Comparison of ENCODE assay signal across 8 cellular contexts in genomic region chr13:49400755-49401659, GRCh38. TPM values are rescaled to one million over a fixed set of nuclear protein-coding genes. Genes with fewer than 3 reads are reported as not detected.
DNase-seq lines count a peak whose midpoint lies in the region; ATAC-seq and TF ChIP-seq lines count a peak whose summit lies in the region.

No MANE protein-coding gene starts in this region.

- ATAC-seq in lower lobe of right lung (peak; percentile 94 to 95), GM18517 (IDR thresholded peaks at IDR 0.05; ENCODE audit: unreplicated experiment) (no peak)

- H3K4me3 Mint-ChIP-seq in chondrocyte (ENCODE audit: unreplicated experiment) = no peak overlapping the region
- peak overlapping the region; percentile 79 for H3K4me3 Mint-ChIP-seq in type B pancreatic cell

- no peak for TF ChIP-seq CTCF in GM12865 (IDR thresholded peaks at IDR 0.05; ENCODE audit: insufficient read depth, low read depth, low read length, missing control alignments)
- no peak for TF ChIP-seq CTCF in chondrocyte (IDR thresholded peaks at IDR 0.05)
- TF ChIP-seq CTCF in lower lobe of right lung (IDR thresholded peaks at IDR 0.05) = no peak
- TF ChIP-seq CTCF in type B pancreatic cell (conservative IDR thresholded peaks at IDR 0.05) = no peak

- H3K4me1 ChIP-seq in lower lobe of right lung = no peaks in the 10 kb centered on the region

- H3K27ac Mint-ChIP-seq in chondrocyte (ENCODE audit: unreplicated experiment) (peak overlapping the region; percentile 42), type B pancreatic cell (peak overlapping the region; percentile 96)

- H3K27me3 Mint-ChIP-seq in chondrocyte (ENCODE audit: low read depth) (no peaks in the 10 kb centered on the region), type B pancreatic cell (no peaks in the 10 kb centered on the region)

- H3K4me3 ChIP-seq in GM12865 (ENCODE audit: low read depth, low read length) (no peak overlapping the region), lower lobe of right lung (peak overlapping the region; percentile 48)

- peaks cover 12% of the 10 kb centered on the region for H3K9me3 ChIP-seq in lower lobe of right lung

- H3K9me3 Mint-ChIP-seq in chondrocyte (ENCODE audit: low read depth) (peaks cover 20% of the 10 kb centered on the region), type B pancreatic cell (peaks cover 11% of the 10 kb centered on the region)

- no peaks in the 10 kb centered on the region for H3K27me3 ChIP-seq in lower lobe of right lung (ENCODE audit: low read depth)

- intact Hi-C loops in lower lobe of right lung (cut with DNase I) = no loop called here

- H3K36me3 ChIP-seq in lower lobe of right lung = no peaks in the 10 kb centered on the region

- peak; percentile 28 for DNase-seq in GM12865 (ENCODE audit: low read depth)
- DNase-seq in HuH-7.5 (ENCODE audit: low spot score) = peak; percentile 7
- no peak for DNase-seq in chondrocyte (ENCODE audit: low spot score)
- DNase-seq in lower lobe of right lung = no peak
- DNase-seq in type B pancreatic cell (ENCODE audit: extremely low spot score, unreplicated experiment) = no peak
- no peak for DNase-seq in NCI-H1048 (lab: John Stamatoyannopoulos, UW)
- DNase-seq in NCI-H1694 (lab: John Stamatoyannopoulos, UW) = no peak

- H3K4me1 Mint-ChIP-seq in chondrocyte (ENCODE audit: low read depth) (peaks cover 12% of the 10 kb centered on the region), type B pancreatic cell (ENCODE audit: unreplicated experiment) (peaks cover 10% of the 10 kb centered on the region)

- H3K36me3 Mint-ChIP-seq in chondrocyte (ENCODE audit: low read depth) (peaks cover 9% of the 10 kb centered on the region), type B pancreatic cell (peaks cover 4% of the 10 kb centered on the region)

- peak overlapping the region; percentile 73 for H3K27ac ChIP-seq in lower lobe of right lung

RNA-seq across cellular contexts. Expression of gene CAB39L, which starts 42.9 kb away (rescaled TPM):
- total RNA-seq in chondrocyte = 5.1 to 6.2 TPM (median 6.0 TPM) in 3 replicates
- 13.4 TPM for total RNA-seq in lower lobe of right lung
- total RNA-seq in type B pancreatic cell (ENCODE audit: low replicate concordance) = 11.4 and 18.1 TPM in 2 replicates

RNA-seq across cellular contexts. Expression of gene SETDB2, which starts 43.1 kb away (rescaled TPM):
- total RNA-seq in chondrocyte (7.3 to 10.3 TPM (median 8.2 TPM) in 3 replicates), lower lobe of right lung (21.1 TPM), type B pancreatic cell (ENCODE audit: low replicate concordance) (8.2 and 11.8 TPM in 2 replicates)

Comparison
In these comparisons a context has a peak if more than half of its experiments do, and no peak if none do; other contexts are left out.
1. DNase-seq: peak in GM12865 (single experiment) and HuH-7.5 (single experiment); none in chondrocyte (single experiment), lower lobe of right lung (single experiment), type B pancreatic cell (single experiment), NCI-H1048 (single experiment) and NCI-H1694 (single experiment).